Comparison of ENCODE assay signal across 22 cellular contexts in the genomic region with DNA sequence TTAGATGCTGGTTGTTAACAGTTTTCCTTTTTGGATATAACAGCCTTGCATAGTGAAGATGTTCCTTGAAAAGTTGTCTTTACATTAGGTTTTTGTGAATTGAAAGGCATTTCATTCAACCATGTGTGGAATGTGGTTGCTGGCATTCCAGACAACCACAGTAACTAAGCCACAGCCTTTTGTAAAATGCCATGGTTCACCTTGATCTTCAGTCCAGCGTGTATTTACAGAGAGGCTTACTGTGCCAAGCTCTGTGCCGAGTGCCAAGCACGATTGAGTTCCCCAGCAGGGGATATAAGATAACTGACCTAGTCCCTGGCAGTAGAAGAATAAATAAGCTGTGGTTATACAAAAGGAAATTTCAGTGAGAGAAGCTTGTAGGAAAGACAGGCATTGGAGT. TPM values are rescaled to one million over a fixed set of nuclear protein-coding genes. Genes with fewer than 3 reads are reported as not detected.
DNase-seq lines count a peak whose midpoint lies in the region; FAIRE-seq and TF ChIP-seq lines count a peak whose summit lies in the region.
"Had no signal": no experiment of that assay in that cellular context is flagged by ENCODE, and none has a peak within 500 bp of the region (broad histone marks: within the 10 kb centered on the region; RNA-seq: fewer than 3 reads in every experiment).

No MANE protein-coding gene starts in this region.

- no peak overlapping the region for H3K4me3 ChIP-seq in choroid plexus epithelial cell (ENCODE audit: low read depth, low read length)
- H3K4me3 ChIP-seq: colonic mucosa, tibial artery had no signal

- intact Hi-C loops in activated T-helper 1 cell treated with anti-CD3 and anti-CD28 coated beads, Interleukin-12 subunit alpha, Interleukin-12 subunit beta, Interleukin-2, Interleukin-4 antibody, amounts not matched to agents 30 ng/mL and 10 ng/mL and 1 ng/mL, durations not matched to agents 14 hours and 24 hours and 36 hours (cut with micrococcal nuclease) = no loop called here

- TF ChIP-seq CTCF in choroid plexus epithelial cell (conservative IDR thresholded peaks at IDR 0.05; ENCODE audit: low read depth, low read length) = no peak
- TF ChIP-seq CTCF in neural crest cell (conservative IDR thresholded peaks at IDR 0.05) = no peak

- DNase-seq in GM03348 (ENCODE audit: low spot score) = peak; percentile 31
- DNase-seq in NCI-H226 = peak; percentile 24
- peak; percentile 82 for DNase-seq in choroid plexus epithelial cell (ENCODE audit: low read depth)
- no peak for DNase-seq in neural crest cell (ENCODE audit: low read depth, low spot score)
- DNase-seq in GDM1 (lab: John Stamatoyannopoulos, UW) = no peak
- DNase-seq in GM12891 (ENCODE audit: insufficient read length, low spot score) = no peak
- DNase-seq in NK-92 (lab: John Stamatoyannopoulos, UW; ENCODE audit: unreplicated experiment) = no peak
- no peak for DNase-seq in activated T-helper 1 cell treated with anti-CD3 and anti-CD28 coated beads, Interleukin-12 subunit alpha, Interleukin-12 subunit beta, Interleukin-2, Interleukin-4 antibody, amounts not matched to agents 30 ng/mL and 10 ng/mL and 1 ng/mL, durations not matched to agents 14 hours and 24 hours and 36 hours (ENCODE audit: low spot score)
- DNase-seq: activated CD4-positive, alpha-beta T cell treated with anti-CD3 and anti-CD28 coated beads for 36 hours; anterior cingulate cortex; C1 segment of cervical spinal cord; colonic mucosa; DMS79; NCI-H1048; NCI-H82; stimulated activated CD4-positive, alpha-beta T cell treated with anti-CD3 and anti-CD28 coated beads, Interleukin-2, amount 100 ng/mL, for 48 hours; T-helper 1 cell; tibial artery had no signal

- no peak for TF ChIP-seq POLR2A in GM12891 (IDR thresholded peaks at IDR 0.05; ENCODE audit: low read depth, low read length)

- FAIRE-seq in GM12891 (lab: Jason Lieb, UNC) = no peak

- H3K27me3 Mint-ChIP-seq in neural crest cell (ENCODE audit: low read depth) = no peaks in the 10 kb centered on the region
- H3K27me3 Mint-ChIP-seq in activated T-helper 1 cell treated with anti-CD3 and anti-CD28 coated beads, Interleukin-12 subunit alpha, Interleukin-12 subunit beta, Interleukin-2, Interleukin-4 antibody, amounts not matched to agents 30 ng/mL and 10 ng/mL and 1 ng/mL, durations not matched to agents 14 hours and 24 hours and 36 hours (ENCODE audit: insufficient read depth) = no peaks in the 10 kb centered on the region
- H3K27me3 Mint-ChIP-seq: activated CD4-positive, alpha-beta T cell treated with anti-CD3 and anti-CD28 coated beads for 36 hours; IgD-negative memory B cell had no signal

- H3K9me3 Mint-ChIP-seq in neural crest cell = no peaks in the 10 kb centered on the region
- H3K9me3 Mint-ChIP-seq in activated T-helper 1 cell treated with anti-CD3 and anti-CD28 coated beads, Interleukin-12 subunit alpha, Interleukin-12 subunit beta, Interleukin-2, Interleukin-4 antibody, amounts not matched to agents 30 ng/mL and 10 ng/mL and 1 ng/mL, durations not matched to agents 14 hours and 24 hours and 36 hours = no peaks in the 10 kb centered on the region
- H3K9me3 Mint-ChIP-seq: IgD-negative memory B cell had no signal

- peaks cover 32% of the 10 kb centered on the region for H3K36me3 Mint-ChIP-seq in neural crest cell (ENCODE audit: low read depth)
- peaks cover 55% of the 10 kb centered on the region for H3K36me3 Mint-ChIP-seq in activated T-helper 1 cell treated with anti-CD3 and anti-CD28 coated beads, Interleukin-12 subunit alpha, Interleukin-12 subunit beta, Interleukin-2, Interleukin-4 antibody, amounts not matched to agents 30 ng/mL and 10 ng/mL and 1 ng/mL, durations not matched to agents 14 hours and 24 hours and 36 hours (ENCODE audit: low read depth)
- H3K36me3 Mint-ChIP-seq: IgD-negative memory B cell had no signal

- H3K27ac Mint-ChIP-seq in neural crest cell (ENCODE audit: unreplicated experiment) = no peak overlapping the region
- H3K27ac Mint-ChIP-seq in activated T-helper 1 cell treated with anti-CD3 and anti-CD28 coated beads, Interleukin-12 subunit alpha, Interleukin-12 subunit beta, Interleukin-2, Interleukin-4 antibody, amounts not matched to agents 30 ng/mL and 10 ng/mL and 1 ng/mL, durations not matched to agents 14 hours and 24 hours and 36 hours = no peak overlapping the region

- peaks cover 47% of the 10 kb centered on the region for H3K4me1 Mint-ChIP-seq in neural crest cell
- peaks cover 36% of the 10 kb centered on the region for H3K4me1 Mint-ChIP-seq in activated T-helper 1 cell treated with anti-CD3 and anti-CD28 coated beads, Interleukin-12 subunit alpha, Interleukin-12 subunit beta, Interleukin-2, Interleukin-4 antibody, amounts not matched to agents 30 ng/mL and 10 ng/mL and 1 ng/mL, durations not matched to agents 14 hours and 24 hours and 36 hours (ENCODE audit: low read depth)

- peak overlapping the region; percentile 33 for H3K4me3 Mint-ChIP-seq in neural crest cell
- no peak overlapping the region for H3K4me3 Mint-ChIP-seq in activated T-helper 1 cell treated with anti-CD3 and anti-CD28 coated beads, Interleukin-12 subunit alpha, Interleukin-12 subunit beta, Interleukin-2, Interleukin-4 antibody, amounts not matched to agents 30 ng/mL and 10 ng/mL and 1 ng/mL, durations not matched to agents 14 hours and 24 hours and 36 hours
- H3K4me3 Mint-ChIP-seq: activated CD4-positive, alpha-beta T cell treated with anti-CD3 and anti-CD28 coated beads for 36 hours had no signal

TF ChIP-seq in GM12891, 5 proteins besides CTCF, POLR2A, EP300 and RAD21:
- TF ChIP-seq POU2F2 (IDR thresholded peaks at IDR 0.05; ENCODE audit: low read depth, low read length) (no peak), PAX5 (IDR thresholded peaks at IDR 0.05; ENCODE audit: insufficient read depth, low read length, severe bottlenecking) (no peak), SPI1 (IDR thresholded peaks at IDR 0.05; ENCODE audit: low read depth, low read length) (no peak), TAF1 (IDR thresholded peaks at IDR 0.05; ENCODE audit: low read depth, low read length) (no peak), POLR2AphosphoS5 (IDR thresholded peaks at IDR 0.05; ENCODE audit: low read depth, low read length) (no peak)
TF ChIP-seq in GM12891: peak in this region for 0.

RNA-seq across cellular contexts. Expression of gene EXOSC2, which starts 4.9 kb away (rescaled TPM):
- 98.8 and 103 TPM in 2 replicates for total RNA-seq in neural crest cell
- polyA plus RNA-seq in GM12891 (2012; ENCODE audit: low read depth, missing spikeins) = 23.6 TPM
- total RNA-seq in activated T-helper 1 cell treated with anti-CD3 and anti-CD28 coated beads, Interleukin-12 subunit alpha, Interleukin-12 subunit beta, Interleukin-2, Interleukin-4 antibody, amounts not matched to agents 30 ng/mL and 10 ng/mL and 1 ng/mL, durations not matched to agents 14 hours and 24 hours and 36 hours = 107 TPM in 2 replicates

RNA-seq across cellular contexts. Expression of gene PRDM12, which starts 34.1 kb away (rescaled TPM):
- total RNA-seq in neural crest cell = 2.2 and 2.5 TPM in 2 replicates
- not detected for polyA plus RNA-seq in GM12891 (2012; ENCODE audit: low read depth, missing spikeins)
- 0.31 and 0.32 TPM in 2 replicates for total RNA-seq in activated T-helper 1 cell treated with anti-CD3 and anti-CD28 coated beads, Interleukin-12 subunit alpha, Interleukin-12 subunit beta, Interleukin-2, Interleukin-4 antibody, amounts not matched to agents 30 ng/mL and 10 ng/mL and 1 ng/mL, durations not matched to agents 14 hours and 24 hours and 36 hours
- total RNA-seq: colonic mucosa, glomerular endothelial cell, RPMI7951, sciatic nerve had no signal
- polyA plus RNA-seq: IgD-negative memory B cell had no signal

Comparison
In these comparisons a context has a peak if more than half of its experiments do, and no peak if none do; other contexts are left out.
1. DNase-seq: peak in GM03348 (single experiment), NCI-H226 (single experiment) and choroid plexus epithelial cell (single experiment); none in neural crest cell (single experiment), GDM1 (single experiment), GM12891 (single experiment), NK-92 (single experiment) and activated T-helper 1 cell treated with anti-CD3 and anti-CD28 coated beads, Interleukin-12 subunit alpha, Interleukin-12 subunit beta, Interleukin-2, Interleukin-4 antibody, amounts not matched to agents 30 ng/mL and 10 ng/mL and 1 ng/mL, durations not matched to agents 14 hours and 24 hours and 36 hours (single experiment).